In genomic region chr5:111972548-111972947, GRCh38 we compare ENCODE assay signal across 16 cellular contexts.
DNase-seq lines count a peak whose midpoint lies in the region; ATAC-seq and TF ChIP-seq lines count a peak whose summit lies in the region.
"Had no signal": no experiment of that assay in that cellular context is flagged by ENCODE, and none has a peak within 500 bp of the region (broad histone marks: within the 10 kb centered on the region; RNA-seq: fewer than 3 reads in every experiment).

No MANE protein-coding gene starts in this region.

- no peak overlapping the region for H3K9ac ChIP-seq in Loucy (ENCODE audit: low read depth, low read length, poor library complexity, severe bottlenecking)

- DNase-seq in osteocyte (ENCODE audit: extremely low spot score, unreplicated experiment), result no peak
- DNase-seq: CD8-positive, alpha-beta T cell; COR-L47; DMS153; DND-41; GDM1; Karpas-422 had no signal

- H2AFZ ChIP-seq in Loucy (ENCODE audit: low read length), result 0 out of 2 replicates have a peak overlapping the region, but pooled peaks have one; percentile 19

- H3K36me3 ChIP-seq in Loucy (ENCODE audit: insufficient read depth, low read length), result no peaks in the 10 kb centered on the region
- H3K36me3 ChIP-seq: HAP-1 had no signal

- H3K4me3 ChIP-seq in Loucy (ENCODE audit: low read length, poor library complexity, severe bottlenecking), result no peak overlapping the region
- H3K4me3 ChIP-seq: HAP-1, K562 had no signal

- H3K27me3 ChIP-seq in Loucy (ENCODE audit: insufficient read depth, low read length, poor library complexity, severe bottlenecking), result no peaks in the 10 kb centered on the region

- no peak overlapping the region for H3K4me3 Mint-ChIP-seq in osteocyte (ENCODE audit: unreplicated experiment)
- H3K4me3 Mint-ChIP-seq: CD14-positive monocyte; CD8-positive, alpha-beta T cell had no signal

- no peaks in the 10 kb centered on the region for H3K79me2 ChIP-seq in Loucy (ENCODE audit: insufficient read depth, low read length)

- H3K9me2 ChIP-seq in Loucy (replicated peaks; ENCODE audit: low read depth, low read length), result no peaks in the 10 kb centered on the region

- ATAC-seq in GM18907 (IDR thresholded peaks at IDR 0.05; ENCODE audit: unreplicated experiment) (peak; percentile 28), HG03135 (IDR thresholded peaks at IDR 0.05; ENCODE audit: unreplicated experiment) (peak; percentile 24), GM18517 (IDR thresholded peaks at IDR 0.05; ENCODE audit: unreplicated experiment) (no peak), HG03280 (IDR thresholded peaks at IDR 0.05; ENCODE audit: unreplicated experiment) (no peak), GM18909 (IDR thresholded peaks at IDR 0.05; ENCODE audit: poor library complexity, unreplicated experiment) (no peak)
- ATAC-seq: CD8-positive, alpha-beta T cell; K562 had no signal

- H3F3A ChIP-seq in Loucy (ENCODE audit: low read depth), result no peaks in the 10 kb centered on the region

- H3K4me1 Mint-ChIP-seq in osteocyte (ENCODE audit: unreplicated experiment), result peaks cover 70% of the 10 kb centered on the region

- H3K9me3 Mint-ChIP-seq in osteocyte (ENCODE audit: unreplicated experiment), result no peaks in the 10 kb centered on the region
- H3K9me3 Mint-ChIP-seq: CD14-positive monocyte; CD8-positive, alpha-beta T cell had no signal

- no peak overlapping the region for H3K4me2 ChIP-seq in Loucy (ENCODE audit: low read depth, low read length, poor library complexity, severe bottlenecking)

- H3K27ac Mint-ChIP-seq in osteocyte (ENCODE audit: unreplicated experiment), result peak overlapping the region; percentile 79
- H3K27ac Mint-ChIP-seq: CD14-positive monocyte; CD8-positive, alpha-beta T cell had no signal

- no peaks in the 10 kb centered on the region for H3K36me3 Mint-ChIP-seq in osteocyte (ENCODE audit: unreplicated experiment)
- H3K36me3 Mint-ChIP-seq: CD14-positive monocyte; CD8-positive, alpha-beta T cell had no signal

- H4K20me1 ChIP-seq in Loucy (ENCODE audit: insufficient read depth, low read length, poor library complexity, severe bottlenecking), result no peaks in the 10 kb centered on the region

- no peaks in the 10 kb centered on the region for H3K9me3 ChIP-seq in Loucy (ENCODE audit: insufficient read depth, low read depth, low read length)
- H3K9me3 ChIP-seq: HAP-1 had no signal

- H3K27me3 Mint-ChIP-seq in osteocyte (ENCODE audit: unreplicated experiment), result no peaks in the 10 kb centered on the region

- TF ChIP-seq CTCF in Loucy (conservative IDR thresholded peaks at IDR 0.05; ENCODE audit: low read length), result no peak
- no peak for TF ChIP-seq CTCF in osteocyte (IDR thresholded peaks at IDR 0.05)

- H3K4me1 ChIP-seq in Loucy (ENCODE audit: insufficient read depth, low read length, poor library complexity, severe bottlenecking), result no peaks in the 10 kb centered on the region
- H3K4me1 ChIP-seq: HAP-1 had no signal

Comparison
In these comparisons a context has a peak if more than half of its experiments do, and no peak if none do; other contexts are left out.
1. ATAC-seq: peak in GM18907 (single experiment) and HG03135 (single experiment); none in GM18517 (single experiment), HG03280 (single experiment) and GM18909 (single experiment).